Comparison of ENCODE assay signal across 1 cellular context in the genomic region with DNA sequence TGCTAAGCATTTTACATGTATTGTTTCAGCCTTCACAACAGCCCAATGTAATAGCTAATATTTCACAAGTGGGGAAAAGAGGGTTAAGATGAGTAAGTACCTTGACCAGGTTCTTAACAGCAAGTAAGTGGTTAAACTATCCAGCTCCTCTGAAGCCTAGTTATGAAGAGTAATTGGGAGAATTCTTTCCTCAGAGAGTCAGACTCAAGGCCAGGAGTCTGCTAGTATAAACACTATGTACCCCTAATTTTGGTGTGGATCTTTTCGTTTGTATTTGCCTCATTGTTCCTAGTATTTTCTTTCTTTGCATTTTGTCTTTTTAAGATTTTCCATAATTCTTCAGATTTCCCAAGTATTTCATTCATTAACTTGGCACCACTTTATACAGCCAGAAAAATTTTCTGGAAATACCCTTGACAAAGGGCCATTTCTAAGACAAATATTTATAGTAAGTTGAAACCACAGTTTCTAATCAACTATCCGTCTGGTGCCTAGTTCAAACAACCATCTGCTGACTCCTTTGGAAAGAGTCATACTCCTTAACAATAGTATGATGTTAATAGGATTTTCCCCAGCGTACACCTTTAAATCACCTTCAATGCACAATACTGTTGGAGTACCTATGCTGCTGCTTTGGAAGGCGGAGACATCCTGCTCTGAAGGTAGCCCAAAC.
TF ChIP-seq lines count a peak whose summit lies in the region.

No MANE protein-coding gene starts in this region.

TF ChIP-seq in K562, 482 proteins besides CTCF, POLR2A, EP300 and RAD21 (continued from another document):
- TF ChIP-seq CUX1 (CRISPR knock-in tag; IDR thresholded peaks at IDR 0.05) (no peak), AFF1 (IDR thresholded peaks at IDR 0.05; ENCODE audit: low read depth in 1 of 2, partially characterized antibody in 2 of 2) (no peak), ZC3H8 (IDR thresholded peaks at IDR 0.05) (no peak), MEIS2 (IDR thresholded peaks at IDR 0.05; ENCODE audit: partially characterized antibody) (no peak), ZNF436 (CRISPR knock-in tag; IDR thresholded peaks at IDR 0.05) (no peak), GABPB2 (CRISPR knock-in tag; conservative IDR thresholded peaks at IDR 0.05) (no peak), NR4A1 (CRISPR knock-in tag; IDR thresholded peaks at IDR 0.05) (no peak), NR4A1 (tag; IDR thresholded peaks at IDR 0.05) (no peak), HDAC8 (tag; IDR thresholded peaks at IDR 0.05) (no peak), HDAC2 (IDR thresholded peaks at IDR 0.05) (no peak), ZNF75A (CRISPR knock-in tag; IDR thresholded peaks at IDR 0.05) (no peak), ATF4 (CRISPR knock-in tag; IDR thresholded peaks at IDR 0.05) (no peak), POLR2B (IDR thresholded peaks at IDR 0.05; ENCODE audit: low read depth, partially characterized antibody) (no peak), WHSC1 (IDR thresholded peaks at IDR 0.05; ENCODE audit: low read length) (no peak)
- TF ChIP-seq, protein P1, sequence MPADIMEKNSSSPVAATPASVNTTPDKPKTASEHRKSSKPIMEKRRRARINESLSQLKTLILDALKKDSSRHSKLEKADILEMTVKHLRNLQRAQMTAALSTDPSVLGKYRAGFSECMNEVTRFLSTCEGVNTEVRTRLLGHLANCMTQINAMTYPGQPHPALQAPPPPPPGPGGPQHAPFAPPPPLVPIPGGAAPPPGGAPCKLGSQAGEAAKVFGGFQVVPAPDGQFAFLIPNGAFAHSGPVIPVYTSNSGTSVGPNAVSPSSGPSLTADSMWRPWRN (IDR thresholded peaks at IDR 0.05; ENCODE audit: low read depth): no peak
